1 cellular context compared by ENCODE assay signal in genomic region chr3:6717026-6717943, GRCh38.
TF ChIP-seq lines count a peak whose summit lies in the region.

No MANE protein-coding gene starts in this region.

TF ChIP-seq in GM23338, 12 proteins besides CTCF, POLR2A, EP300 and RAD21:
- TF ChIP-seq, protein P1, sequence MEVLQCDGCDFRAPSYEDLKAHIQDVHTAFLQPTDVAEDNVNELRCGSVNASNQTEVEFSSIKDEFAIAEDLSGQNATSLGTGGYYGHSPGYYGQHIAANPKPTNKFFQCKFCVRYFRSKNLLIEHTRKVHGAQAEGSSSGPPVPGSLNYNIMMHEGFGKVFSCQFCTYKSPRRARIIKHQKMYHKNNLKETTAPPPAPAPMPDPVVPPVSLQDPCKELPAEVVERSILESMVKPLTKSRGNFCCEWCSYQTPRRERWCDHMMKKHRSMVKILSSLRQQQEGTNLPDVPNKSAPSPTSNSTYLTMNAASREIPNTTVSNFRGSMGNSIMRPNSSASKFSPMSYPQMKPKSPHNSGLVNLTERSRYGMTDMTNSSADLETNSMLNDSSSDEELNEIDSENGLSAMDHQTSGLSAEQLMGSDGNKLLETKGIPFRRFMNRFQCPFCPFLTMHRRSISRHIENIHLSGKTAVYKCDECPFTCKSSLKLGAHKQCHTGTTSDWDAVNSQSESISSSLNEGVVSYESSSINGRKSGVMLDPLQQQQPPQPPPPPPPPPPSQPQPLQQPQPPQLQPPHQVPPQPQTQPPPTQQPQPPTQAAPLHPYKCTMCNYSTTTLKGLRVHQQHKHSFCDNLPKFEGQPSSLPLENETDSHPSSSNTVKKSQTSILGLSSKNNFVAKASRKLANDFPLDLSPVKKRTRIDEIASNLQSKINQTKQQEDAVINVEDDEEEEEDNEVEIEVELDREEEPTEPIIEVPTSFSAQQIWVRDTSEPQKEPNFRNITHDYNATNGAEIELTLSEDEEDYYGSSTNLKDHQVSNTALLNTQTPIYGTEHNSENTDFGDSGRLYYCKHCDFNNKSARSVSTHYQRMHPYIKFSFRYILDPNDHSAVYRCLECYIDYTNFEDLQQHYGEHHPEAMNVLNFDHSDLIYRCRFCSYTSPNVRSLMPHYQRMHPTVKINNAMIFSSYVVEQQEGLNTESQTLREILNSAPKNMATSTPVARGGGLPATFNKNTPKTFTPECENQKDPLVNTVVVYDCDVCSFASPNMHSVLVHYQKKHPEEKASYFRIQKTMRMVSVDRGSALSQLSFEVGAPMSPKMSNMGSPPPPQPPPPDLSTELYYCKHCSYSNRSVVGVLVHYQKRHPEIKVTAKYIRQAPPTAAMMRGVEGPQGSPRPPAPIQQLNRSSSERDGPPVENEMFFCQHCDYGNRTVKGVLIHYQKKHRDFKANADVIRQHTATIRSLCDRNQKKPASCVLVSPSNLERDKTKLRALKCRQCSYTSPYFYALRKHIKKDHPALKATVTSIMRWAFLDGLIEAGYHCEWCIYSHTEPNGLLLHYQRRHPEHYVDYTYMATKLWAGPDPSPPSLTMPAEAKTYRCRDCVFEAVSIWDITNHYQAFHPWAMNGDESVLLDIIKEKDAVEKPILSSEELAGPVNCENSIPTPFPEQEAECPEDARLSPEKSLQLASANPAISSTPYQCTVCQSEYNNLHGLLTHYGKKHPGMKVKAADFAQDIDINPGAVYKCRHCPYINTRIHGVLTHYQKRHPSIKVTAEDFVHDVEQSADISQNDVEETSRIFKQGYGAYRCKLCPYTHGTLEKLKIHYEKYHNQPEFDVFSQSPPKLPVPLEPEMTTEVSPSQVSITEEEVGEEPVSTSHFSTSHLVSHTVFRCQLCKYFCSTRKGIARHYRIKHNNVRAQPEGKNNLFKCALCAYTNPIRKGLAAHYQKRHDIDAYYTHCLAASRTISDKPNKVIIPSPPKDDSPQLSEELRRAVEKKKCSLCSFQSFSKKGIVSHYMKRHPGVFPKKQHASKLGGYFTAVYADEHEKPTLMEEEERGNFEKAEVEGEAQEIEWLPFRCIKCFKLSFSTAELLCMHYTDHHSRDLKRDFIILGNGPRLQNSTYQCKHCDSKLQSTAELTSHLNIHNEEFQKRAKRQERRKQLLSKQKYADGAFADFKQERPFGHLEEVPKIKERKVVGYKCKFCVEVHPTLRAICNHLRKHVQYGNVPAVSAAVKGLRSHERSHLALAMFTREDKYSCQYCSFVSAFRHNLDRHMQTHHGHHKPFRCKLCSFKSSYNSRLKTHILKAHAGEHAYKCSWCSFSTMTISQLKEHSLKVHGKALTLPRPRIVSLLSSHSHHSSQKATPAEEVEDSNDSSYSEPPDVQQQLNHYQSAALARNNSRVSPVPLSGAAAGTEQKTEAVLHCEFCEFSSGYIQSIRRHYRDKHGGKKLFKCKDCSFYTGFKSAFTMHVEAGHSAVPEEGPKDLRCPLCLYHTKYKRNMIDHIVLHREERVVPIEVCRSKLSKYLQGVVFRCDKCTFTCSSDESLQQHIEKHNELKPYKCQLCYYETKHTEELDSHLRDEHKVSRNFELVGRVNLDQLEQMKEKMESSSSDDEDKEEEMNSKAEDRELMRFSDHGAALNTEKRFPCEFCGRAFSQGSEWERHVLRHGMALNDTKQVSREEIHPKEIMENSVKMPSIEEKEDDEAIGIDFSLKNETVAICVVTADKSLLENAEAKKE (CRISPR knock-in tag; IDR thresholded peaks at IDR 0.05): no peak
- TF ChIP-seq JUNB (IDR thresholded peaks at IDR 0.05; ENCODE audit: unreplicated experiment) (no peak), ZNF331 (CRISPR knock-in tag; IDR thresholded peaks at IDR 0.05; ENCODE audit: low read depth) (no peak), ZNF114 (CRISPR knock-in tag; IDR thresholded peaks at IDR 0.05) (no peak), EZH2phosphoT487 (IDR thresholded peaks at IDR 0.05; ENCODE audit: unreplicated experiment) (no peak), REST (IDR thresholded peaks at IDR 0.05; ENCODE audit: unreplicated experiment) (no peak), STAT1 (IDR thresholded peaks at IDR 0.05; ENCODE audit: unreplicated experiment) (no peak), CREB1 (CRISPR knock-in tag; IDR thresholded peaks at IDR 0.05; ENCODE audit: low read depth) (no peak), NANOG (IDR thresholded peaks at IDR 0.05; ENCODE audit: borderline replicate concordance) (no peak), EZH2 (IDR thresholded peaks at IDR 0.05; ENCODE audit: low read depth, unreplicated experiment) (no peak), ETS1 (IDR thresholded peaks at IDR 0.05) (no peak), POLR2AphosphoS5 (IDR thresholded peaks at IDR 0.05; ENCODE audit: low read depth) (no peak)
